2 cellular contexts compared by ENCODE assay signal in the genomic region with DNA sequence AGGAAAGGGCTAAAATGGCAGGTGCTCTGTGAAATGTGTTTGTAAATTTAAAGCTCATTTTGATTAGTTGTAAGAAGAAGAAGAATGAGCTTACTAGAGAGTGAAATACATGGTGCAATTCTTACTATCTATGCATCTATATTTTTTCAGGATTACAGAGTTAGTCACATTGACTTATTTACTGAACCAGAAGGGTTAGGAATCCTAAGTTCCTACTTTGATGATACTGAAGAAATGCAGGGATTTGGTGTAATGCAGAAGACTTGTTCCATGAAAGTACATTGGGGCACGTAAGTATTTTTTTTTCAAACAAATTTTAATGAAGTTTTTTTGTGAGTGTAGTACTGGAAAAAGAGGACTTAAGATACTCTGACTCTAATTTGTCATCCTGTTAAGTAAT.
TF ChIP-seq lines count a peak whose summit lies in the region.

No MANE protein-coding gene starts in this region.

TF ChIP-seq in SK-N-SH, 30 proteins besides CTCF, POLR2A, EP300 and RAD21:
- no peak for TF ChIP-seq PBX3 (IDR thresholded peaks at IDR 0.05)
- TF ChIP-seq MEF2A (IDR thresholded peaks at IDR 0.05; ENCODE audit: borderline replicate concordance, low read depth), result no peak
- no peak for TF ChIP-seq GATA2 (CRISPR knock-in tag; IDR thresholded peaks at IDR 0.05)
- no peak for TF ChIP-seq RFX5 (IDR thresholded peaks at IDR 0.05; ENCODE audit: low read length)
- no peak for TF ChIP-seq RXRA (IDR thresholded peaks at IDR 0.05; ENCODE audit: borderline replicate concordance, low read depth)
- TF ChIP-seq, protein P1, sequence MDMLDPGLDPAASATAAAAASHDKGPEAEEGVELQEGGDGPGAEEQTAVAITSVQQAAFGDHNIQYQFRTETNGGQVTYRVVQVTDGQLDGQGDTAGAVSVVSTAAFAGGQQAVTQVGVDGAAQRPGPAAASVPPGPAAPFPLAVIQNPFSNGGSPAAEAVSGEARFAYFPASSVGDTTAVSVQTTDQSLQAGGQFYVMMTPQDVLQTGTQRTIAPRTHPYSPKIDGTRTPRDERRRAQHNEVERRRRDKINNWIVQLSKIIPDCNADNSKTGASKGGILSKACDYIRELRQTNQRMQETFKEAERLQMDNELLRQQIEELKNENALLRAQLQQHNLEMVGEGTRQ (IDR thresholded peaks at IDR 0.05; ENCODE audit: borderline replicate concordance, low read depth, low read length), result no peak
- no peak for TF ChIP-seq ELF1 (IDR thresholded peaks at IDR 0.05)
- no peak for TF ChIP-seq NFIC (IDR thresholded peaks at IDR 0.05; ENCODE audit: borderline replicate concordance)
- TF ChIP-seq EZH2phosphoT487 (IDR thresholded peaks at IDR 0.05; ENCODE audit: borderline replicate concordance, low read depth), result no peak
- TF ChIP-seq, protein P2, sequence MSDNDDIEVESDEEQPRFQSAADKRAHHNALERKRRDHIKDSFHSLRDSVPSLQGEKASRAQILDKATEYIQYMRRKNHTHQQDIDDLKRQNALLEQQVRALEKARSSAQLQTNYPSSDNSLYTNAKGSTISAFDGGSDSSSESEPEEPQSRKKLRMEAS (IDR thresholded peaks at IDR 0.05; ENCODE audit: low read depth), result no peak
- TF ChIP-seq SIN3A (IDR thresholded peaks at IDR 0.05; ENCODE audit: borderline replicate concordance, low read depth, low read length), result no peak
- no peak for TF ChIP-seq GABPA (IDR thresholded peaks at IDR 0.05; ENCODE audit: low read depth)
- TF ChIP-seq TEAD4 (IDR thresholded peaks at IDR 0.05; ENCODE audit: borderline replicate concordance, insufficient read depth), result no peak
- TF ChIP-seq MXI1 (IDR thresholded peaks at IDR 0.05; ENCODE audit: low read depth, low read length), result no peak
- TF ChIP-seq, protein P3, sequence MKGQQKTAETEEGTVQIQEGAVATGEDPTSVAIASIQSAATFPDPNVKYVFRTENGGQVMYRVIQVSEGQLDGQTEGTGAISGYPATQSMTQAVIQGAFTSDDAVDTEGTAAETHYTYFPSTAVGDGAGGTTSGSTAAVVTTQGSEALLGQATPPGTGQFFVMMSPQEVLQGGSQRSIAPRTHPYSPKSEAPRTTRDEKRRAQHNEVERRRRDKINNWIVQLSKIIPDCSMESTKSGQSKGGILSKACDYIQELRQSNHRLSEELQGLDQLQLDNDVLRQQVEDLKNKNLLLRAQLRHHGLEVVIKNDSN (IDR thresholded peaks at IDR 0.05; ENCODE audit: borderline replicate concordance, low read depth), result no peak
- TF ChIP-seq POLR2AphosphoS5 (IDR thresholded peaks at IDR 0.05; ENCODE audit: low read depth, low read length), result no peak

TF ChIP-seq in SK-N-SH treated with all-trans-retinoic acid at 6 μM for 48 hours, 23 proteins besides CTCF, POLR2A, EP300 and RAD21 (continued from another document):
- TF ChIP-seq, protein P4, sequence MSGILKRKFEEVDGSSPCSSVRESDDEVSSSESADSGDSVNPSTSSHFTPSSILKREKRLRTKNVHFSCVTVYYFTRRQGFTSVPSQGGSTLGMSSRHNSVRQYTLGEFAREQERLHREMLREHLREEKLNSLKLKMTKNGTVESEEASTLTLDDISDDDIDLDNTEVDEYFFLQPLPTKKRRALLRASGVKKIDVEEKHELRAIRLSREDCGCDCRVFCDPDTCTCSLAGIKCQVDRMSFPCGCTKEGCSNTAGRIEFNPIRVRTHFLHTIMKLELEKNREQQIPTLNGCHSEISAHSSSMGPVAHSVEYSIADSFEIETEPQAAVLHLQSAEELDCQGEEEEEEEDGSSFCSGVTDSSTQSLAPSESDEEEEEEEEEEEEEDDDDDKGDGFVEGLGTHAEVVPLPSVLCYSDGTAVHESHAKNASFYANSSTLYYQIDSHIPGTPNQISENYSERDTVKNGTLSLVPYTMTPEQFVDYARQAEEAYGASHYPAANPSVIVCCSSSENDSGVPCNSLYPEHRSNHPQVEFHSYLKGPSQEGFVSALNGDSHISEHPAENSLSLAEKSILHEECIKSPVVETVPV (CRISPR knock-in tag; IDR thresholded peaks at IDR 0.05), result no peak
- TF ChIP-seq GLIS3 (CRISPR knock-in tag; IDR thresholded peaks at IDR 0.05) (no peak), OSR1 (CRISPR knock-in tag; IDR thresholded peaks at IDR 0.05) (no peak), PPARA (CRISPR knock-in tag; IDR thresholded peaks at IDR 0.05; ENCODE audit: borderline replicate concordance) (no peak), RARB (CRISPR knock-in tag; IDR thresholded peaks at IDR 0.05) (no peak), CREB5 (CRISPR knock-in tag; IDR thresholded peaks at IDR 0.05; ENCODE audit: low read depth) (no peak), TSHZ2 (CRISPR knock-in tag; IDR thresholded peaks at IDR 0.05) (no peak), ARNTL (CRISPR knock-in tag; IDR thresholded peaks at IDR 0.05; ENCODE audit: borderline replicate concordance, low read depth) (no peak), ZNF8 (CRISPR knock-in tag; IDR thresholded peaks at IDR 0.05) (no peak), CSDC2 (CRISPR knock-in tag; IDR thresholded peaks at IDR 0.05) (no peak), TOX (CRISPR knock-in tag; IDR thresholded peaks at IDR 0.05; ENCODE audit: borderline replicate concordance) (no peak), TCF4 (CRISPR knock-in tag; IDR thresholded peaks at IDR 0.05; ENCODE audit: borderline replicate concordance) (no peak), ZNF70 (CRISPR knock-in tag; IDR thresholded peaks at IDR 0.05) (no peak), ESRRG (CRISPR knock-in tag; IDR thresholded peaks at IDR 0.05) (no peak), ZC3H10 (CRISPR knock-in tag; IDR thresholded peaks at IDR 0.05) (no peak), ISL1 (CRISPR knock-in tag; IDR thresholded peaks at IDR 0.05) (no peak)
